Comparison of ENCODE assay signal across 9 cellular contexts in genomic region chr22:24437820-24438328, GRCh38. TPM values are rescaled to one million over a fixed set of nuclear protein-coding genes. Genes with fewer than 3 reads are reported as not detected.
DNase-seq lines count a peak whose midpoint lies in the region; ATAC-seq and TF ChIP-seq lines count a peak whose summit lies in the region.
"Had no signal": no experiment of that assay in that cellular context is flagged by ENCODE, and none has a peak within 500 bp of the region (broad histone marks: within the 10 kb centered on the region; RNA-seq: fewer than 3 reads in every experiment).

No MANE protein-coding gene starts in this region.

- H3K4me1 Mint-ChIP-seq in CD4-positive, CD25-positive, alpha-beta regulatory T cell, result peaks cover 16 to 89% (median 51%) of the 10 kb centered on the region in 4 donors
- peaks cover 12% of the 10 kb centered on the region for H3K4me1 Mint-ChIP-seq in glutamatergic neuron (ENCODE audit: low read depth, unreplicated experiment)

- H3K4me3 Mint-ChIP-seq in CD4-positive, CD25-positive, alpha-beta regulatory T cell, result peak overlapping the region; percentile 5 to 53 (median 22)
- H3K4me3 Mint-ChIP-seq in glutamatergic neuron (ENCODE audit: unreplicated experiment), result no peak overlapping the region

- no peak for TF ChIP-seq CTCF in glutamatergic neuron (IDR thresholded peaks at IDR 0.05; ENCODE audit: partially characterized antibody, unreplicated experiment)

- H3K27me3 Mint-ChIP-seq in CD4-positive, CD25-positive, alpha-beta regulatory T cell, result no peaks in the 10 kb centered on the region
- peaks cover 9% of the 10 kb centered on the region for H3K27me3 Mint-ChIP-seq in glutamatergic neuron (ENCODE audit: unreplicated experiment)

- DNase-seq in CD4-positive, CD25-positive, alpha-beta regulatory T cell, result peak in 1 of 3 donors; percentile 33
- DNase-seq in GM19238 (ENCODE audit: insufficient read length, low spot score) (peak; percentile 62), SJCRH30 (peak; percentile 41 to 70), islet precursor cell (peak; percentile 90), NCI-H146 treated with DMSO at 0.1 percent for 48 hours (lab: John Stamatoyannopoulos, UW; ENCODE audit: unreplicated experiment) (no peak), glutamatergic neuron (no peak), HAP-1 (ENCODE audit: low spot score in 2 of 2) (no peak)
- DNase-seq: NCI-H1694 treated with DMSO at 0.1 percent for 48 hours had no signal

- in situ Hi-C loops in HAP-1 (cut with MboI; ENCODE audit: low sequenced_read_pairs), result no loop called here

- H3K27me3 ChIP-seq in CD4-positive, CD25-positive, alpha-beta regulatory T cell (ENCODE audit: control insufficient read depth, insufficient read depth, low read length), result no peaks in the 10 kb centered on the region
- no peaks in the 10 kb centered on the region for H3K27me3 ChIP-seq in SJCRH30
- no peaks in the 10 kb centered on the region for H3K27me3 ChIP-seq in HAP-1 (ENCODE audit: low read depth)

- peak overlapping the region in 2 of 3 donors; percentile 79 to 90 for H3K27ac Mint-ChIP-seq in CD4-positive, CD25-positive, alpha-beta regulatory T cell
- H3K27ac Mint-ChIP-seq in glutamatergic neuron (ENCODE audit: unreplicated experiment), result no peak overlapping the region

- H3K27ac ChIP-seq in CD4-positive, CD25-positive, alpha-beta regulatory T cell (ENCODE audit: insufficient read depth, low read length, poor library complexity, severe bottlenecking), result peak overlapping the region; percentile 36
- no peak overlapping the region for H3K27ac ChIP-seq in SJCRH30

- no peaks in the 10 kb centered on the region for H3K9me3 ChIP-seq in CD4-positive, CD25-positive, alpha-beta regulatory T cell (ENCODE audit: control insufficient read depth in 2 of 2, low read length in 2 of 2)
- H3K9me3 ChIP-seq in SJCRH30 (replicated peaks), result no peaks in the 10 kb centered on the region
- no peaks in the 10 kb centered on the region for H3K9me3 ChIP-seq in HAP-1

- peaks cover 35% of the 10 kb centered on the region for H3K36me3 Mint-ChIP-seq in CD4-positive, CD25-positive, alpha-beta regulatory T cell
- H3K36me3 Mint-ChIP-seq in glutamatergic neuron (ENCODE audit: unreplicated experiment), result no peaks in the 10 kb centered on the region

- ATAC-seq in CD4-positive, CD25-positive, alpha-beta regulatory T cell (ENCODE audit: low read depth in 2 of 2), result no peak
- ATAC-seq in GM19023 (IDR thresholded peaks at IDR 0.05; ENCODE audit: unreplicated experiment), result no peak

- H3K4me1 ChIP-seq in CD4-positive, CD25-positive, alpha-beta regulatory T cell (ENCODE audit: control insufficient read depth, insufficient read depth, low read length, poor library complexity, severe bottlenecking), result peaks cover 69% of the 10 kb centered on the region
- H3K4me1 ChIP-seq in SJCRH30 (peaks cover 46% of the 10 kb centered on the region), HAP-1 (no peaks in the 10 kb centered on the region)

- H3K36me3 ChIP-seq in CD4-positive, CD25-positive, alpha-beta regulatory T cell (ENCODE audit: control insufficient read depth, insufficient read depth, low read length), result peaks cover 68% of the 10 kb centered on the region
- H3K36me3 ChIP-seq in SJCRH30, result no peaks in the 10 kb centered on the region
- H3K36me3 ChIP-seq in HAP-1 (replicated peaks), result no peaks in the 10 kb centered on the region

- H3K4me3 ChIP-seq in CD4-positive, CD25-positive, alpha-beta regulatory T cell (ENCODE audit: low read depth, low read length), result no peak overlapping the region
- H3K4me3 ChIP-seq in SJCRH30 (no peak overlapping the region), HAP-1 (no peak overlapping the region)

- H3K9me3 Mint-ChIP-seq in CD4-positive, CD25-positive, alpha-beta regulatory T cell, result peaks cover 0 to 1% (median 0%) of the 10 kb centered on the region in 7 donors
- H3K9me3 Mint-ChIP-seq in glutamatergic neuron (ENCODE audit: unreplicated experiment), result peaks cover 4% of the 10 kb centered on the region

RNA-seq across cellular contexts. Expression of gene ADORA2A, which starts 10.5 kb away (rescaled TPM):
- total RNA-seq in CD4-positive, CD25-positive, alpha-beta regulatory T cell, result 31.2 TPM
- polyA plus RNA-seq in CD4-positive, CD25-positive, alpha-beta regulatory T cell, result 100 to 1,000 TPM in 1 of 4 donors, 10 to 100 TPM in 3; 88.4 to 101 (median 94.5) TPM
- total RNA-seq in SJCRH30 (2014; rRNA removed; shearing (Covaris generic)), result 6.9 and 8.7 TPM in 2 replicates
- 15.9 TPM for total RNA-seq in glutamatergic neuron (ENCODE audit: unreplicated experiment)

RNA-seq across cellular contexts. Expression of gene UPB1, which starts 57.3 kb away (rescaled TPM):
- 3.8 TPM for total RNA-seq in CD4-positive, CD25-positive, alpha-beta regulatory T cell
- not detected for polyA plus RNA-seq in CD4-positive, CD25-positive, alpha-beta regulatory T cell
- 0.04 TPM in 1 of 2 replicates, not detected in the other for total RNA-seq in SJCRH30 (2014; rRNA removed; shearing (Covaris generic))
- total RNA-seq in glutamatergic neuron (ENCODE audit: unreplicated experiment), result 0.37 TPM

Comparison
In these comparisons a context has a peak if more than half of its experiments do, and no peak if none do; other contexts are left out.
1. DNase-seq: peak in GM19238 (single experiment), SJCRH30 (2 of 2) and islet precursor cell (single experiment); none in NCI-H146 treated with DMSO at 0.1 percent for 48 hours (single experiment), glutamatergic neuron (single experiment) and HAP-1 (0 of 2).